In genomic region chr13:82688400-82688999, GRCh38 we compare ENCODE assay signal across 8 cellular contexts.
A peak's percentile ranks its signal among the peaks of the same experiment; 100 is the strongest.
DNase-seq lines count a peak whose midpoint lies in the region; ATAC-seq and TF ChIP-seq lines count a peak whose summit lies in the region.
"Had no signal": no experiment of that assay in that cellular context is flagged by ENCODE, and none has a peak within 500 bp of the region (broad histone marks: within the 10 kb centered on the region; RNA-seq: fewer than 3 reads in every experiment).

No MANE protein-coding gene starts in this region.

- intact Hi-C loops in testis (cut with DNase I; ENCODE audit: low total_unique reads) = no loop called here

- H3K27me3 ChIP-seq in SU-DHL-6 (ENCODE audit: low read length) (no peaks in the 10 kb centered on the region), testis (no peaks in the 10 kb centered on the region)

- H3K27ac ChIP-seq in SU-DHL-6 (ENCODE audit: low read depth, low read length) = no peak overlapping the region
- H3K27ac ChIP-seq in testis = no peak overlapping the region
- H3K27ac ChIP-seq: VCaP had no signal

- no peak overlapping the region for H3K9ac ChIP-seq in SU-DHL-6 (ENCODE audit: low read length)

- no peaks in the 10 kb centered on the region for H3F3A ChIP-seq in SU-DHL-6 (ENCODE audit: insufficient read depth)

- ATAC-seq in GM19025 (IDR thresholded peaks at IDR 0.05; ENCODE audit: low read depth, unreplicated experiment) (peak; percentile 60), HG02884 (IDR thresholded peaks at IDR 0.05; ENCODE audit: unreplicated experiment) (peak; percentile 75), left lobe of liver (peak; percentile 64), HG02571 (IDR thresholded peaks at IDR 0.05; ENCODE audit: unreplicated experiment) (no peak)

- no peaks in the 10 kb centered on the region for H3K4me1 ChIP-seq in testis

- peak overlapping the region; percentile 50 for H3K4me2 ChIP-seq in SU-DHL-6 (ENCODE audit: low read depth, low read length, poor library complexity, severe bottlenecking)

- no peaks in the 10 kb centered on the region for H3K9me2 ChIP-seq in SU-DHL-6 (replicated peaks; ENCODE audit: insufficient read depth, low read length)

- DNase-seq in left lobe of liver (ENCODE audit: low spot score) (no peak), testis (no peak), NK-92 (lab: John Stamatoyannopoulos, UW; ENCODE audit: unreplicated experiment) (no peak)

- TF ChIP-seq CTCF in SU-DHL-6 (IDR thresholded peaks at IDR 0.05; ENCODE audit: insufficient read depth, low read length, poor library complexity, severe bottlenecking) = no peak
- no peak for TF ChIP-seq CTCF in testis (IDR thresholded peaks at IDR 0.05)

- H3K79me2 ChIP-seq in SU-DHL-6 (ENCODE audit: insufficient read depth, low read length) = no peaks in the 10 kb centered on the region

- H3K4me3 ChIP-seq in SU-DHL-6 (ENCODE audit: insufficient read depth, low read length, poor library complexity, severe bottlenecking) = no peak overlapping the region
- H3K4me3 ChIP-seq in testis = no peak overlapping the region

- 26 to 31% methylated on average over 2 of the region's 2 CpGs for WGBS in testis, 2 donors

- no peaks in the 10 kb centered on the region for H3K9me3 ChIP-seq in SU-DHL-6 (ENCODE audit: insufficient read depth, low read length)
- H3K9me3 ChIP-seq in testis = no peaks in the 10 kb centered on the region

- TF ChIP-seq POLR2A in testis (IDR thresholded peaks at IDR 0.05) = no peak

- H3K36me3 ChIP-seq in SU-DHL-6 (ENCODE audit: low read length) = no peaks in the 10 kb centered on the region
- H3K36me3 ChIP-seq in testis (ENCODE audit: low read depth, missing control alignments) = no peaks in the 10 kb centered on the region

- no peaks in the 10 kb centered on the region for H4K20me1 ChIP-seq in SU-DHL-6 (ENCODE audit: low read depth, low read length)

- H2AFZ ChIP-seq in SU-DHL-6 (ENCODE audit: low read depth, low read length, severe bottlenecking) = peak overlapping the region; percentile 59
